22 cellular contexts compared by ENCODE assay signal in genomic region chr7:125899577-125899976, GRCh38.
"Had no signal": no experiment of that assay in that cellular context is flagged by ENCODE, and none has a peak within 500 bp of the region (broad histone marks: within the 10 kb centered on the region; RNA-seq: fewer than 3 reads in every experiment).

No MANE protein-coding gene starts in this region.

- H3K27me3 Mint-ChIP-seq: dendritic cell treated with granulocyte-macrophage colony-stimulating factor and Interleukin-4, amounts not matched to agents 40 ng/mL and 50 ng/mL, for 4 days; memory B cell; progenitor cell of endocrine pancreas; stimulated activated naive B cell treated with anti-CD40 and anti-IgM and Interleukin-4, amounts not matched to agents 10 μg/mL and 1 μg/mL and 100 μg/mL, for 72 hours; stimulated activated naive CD8-positive, alpha-beta T cell treated with anti-CD3 and anti-CD28 coated beads, Interleukin-15, Interleukin-2, amounts not matched to agents 100 ng/mL and 50 ng/mL, for 24 hours had no signal

- H3K36me3 Mint-ChIP-seq: memory B cell; stimulated activated naive B cell treated with anti-CD40 and anti-IgM and Interleukin-4, amounts not matched to agents 10 μg/mL and 1 μg/mL and 100 μg/mL, for 72 hours had no signal

- H3K4me1 Mint-ChIP-seq: memory B cell; nephron; stimulated activated naive B cell treated with anti-CD40 and anti-IgM and Interleukin-4, amounts not matched to agents 10 μg/mL and 1 μg/mL and 100 μg/mL, for 72 hours had no signal

- H3K9me3 Mint-ChIP-seq: nephron had no signal

- ATAC-seq: foreskin keratinocyte; gastroesophageal sphincter; heart right ventricle; left lobe of liver; right lobe of liver; stimulated activated naive B cell treated with anti-CD40 and anti-IgM and Interleukin-4, amounts not matched to agents 10 μg/mL and 1 μg/mL and 100 μg/mL, for 72 hours; upper lobe of right lung had no signal

- DNase-seq: colonic mucosa; effector CD8-positive, alpha-beta T cell; foreskin keratinocyte; heart right ventricle; hypothalamus; kidney; nucleus accumbens; right lobe of liver; small intestine; stimulated activated CD4-positive, alpha-beta T cell treated with anti-CD3 and anti-CD28 coated beads, Interleukin-15, amount 100 ng/mL, for 24 hours; stimulated activated CD4-positive, alpha-beta T cell treated with anti-CD3 and anti-CD28 coated beads, Interleukin-2, amount 100 ng/mL, for 48 hours; stimulated activated naive B cell treated with anti-CD40 and anti-IgM and Interleukin-4, amounts not matched to agents 10 μg/mL and 1 μg/mL and 100 μg/mL, for 72 hours; upper lobe of right lung; uterus had no signal

- H3K27ac Mint-ChIP-seq: dendritic cell treated with granulocyte-macrophage colony-stimulating factor and Interleukin-4, amounts not matched to agents 40 ng/mL and 50 ng/mL, for 4 days; memory B cell; nephron; progenitor cell of endocrine pancreas; stimulated activated naive B cell treated with anti-CD40 and anti-IgM and Interleukin-4, amounts not matched to agents 10 μg/mL and 1 μg/mL and 100 μg/mL, for 72 hours; stimulated activated naive CD8-positive, alpha-beta T cell treated with anti-CD3 and anti-CD28 coated beads, Interleukin-15, Interleukin-2, amounts not matched to agents 100 ng/mL and 50 ng/mL, for 24 hours had no signal

- H3K4me3 Mint-ChIP-seq: dendritic cell treated with granulocyte-macrophage colony-stimulating factor and Interleukin-4, amounts not matched to agents 40 ng/mL and 50 ng/mL, for 4 days; memory B cell; nephron; stimulated activated naive B cell treated with anti-CD40 and anti-IgM and Interleukin-4, amounts not matched to agents 10 μg/mL and 1 μg/mL and 100 μg/mL, for 72 hours; stimulated activated naive CD8-positive, alpha-beta T cell treated with anti-CD3 and anti-CD28 coated beads, Interleukin-15, Interleukin-2, amounts not matched to agents 100 ng/mL and 50 ng/mL, for 24 hours had no signal

- FAIRE-seq: endothelial cell of umbilical vein, kidney, small intestine had no signal
